2 cellular contexts compared by ENCODE assay signal in genomic region chr5:66958126-66958983, GRCh38.
TF ChIP-seq lines count a peak whose summit lies in the region.

No MANE protein-coding gene starts in this region.

TF ChIP-seq in liver, 16 proteins besides CTCF, POLR2A, EP300 and RAD21 (continued from another document):
- TF ChIP-seq ZBTB33 (IDR thresholded peaks at IDR 0.05) (no peak), FOXA2 (IDR thresholded peaks at IDR 0.05) (no peak), HNF4A (conservative IDR thresholded peaks at IDR 0.05) (no peak), REST (IDR thresholded peaks at IDR 0.05) (no peak), HNF4G (IDR thresholded peaks at IDR 0.05) (no peak), YY1 (IDR thresholded peaks at IDR 0.05) (no peak), MAX (IDR thresholded peaks at IDR 0.05) (no peak), TAF1 (conservative IDR thresholded peaks at IDR 0.05) (no peak), JUND (IDR thresholded peaks at IDR 0.05) (no peak), SP1 (IDR thresholded peaks at IDR 0.05) (no peak), FOXA1 (IDR thresholded peaks at IDR 0.05) (no peak), NR2F2 (IDR thresholded peaks at IDR 0.05) (no peak), ATF3 (IDR thresholded peaks at IDR 0.05) (no peak), GABPA (IDR thresholded peaks at IDR 0.05 in 1 of 2, conservative IDR thresholded peaks at IDR 0.05 in 1 of 2) (no peak)

TF ChIP-seq in HepG2, 621 proteins besides CTCF, POLR2A, EP300 and RAD21:
- no peak for TF ChIP-seq ZNF687 (CRISPR knock-in tag; IDR thresholded peaks at IDR 0.05)
- no peak for TF ChIP-seq TOPORS (CRISPR knock-in tag; IDR thresholded peaks at IDR 0.05)
- TF ChIP-seq MAF1 (CRISPR knock-in tag; IDR thresholded peaks at IDR 0.05; ENCODE audit: borderline replicate concordance), result no peak
- TF ChIP-seq ASH2L (IDR thresholded peaks at IDR 0.05; ENCODE audit: insufficient read length, low read depth, low read length), result no peak
- TF ChIP-seq ZNF780A (CRISPR knock-in tag; IDR thresholded peaks at IDR 0.05), result no peak
- TF ChIP-seq MLXIP (CRISPR knock-in tag; IDR thresholded peaks at IDR 0.05; ENCODE audit: borderline replicate concordance), result no peak
- TF ChIP-seq HDAC6 (IDR thresholded peaks at IDR 0.05; ENCODE audit: low read depth, low read length), result no peak
- no peak for TF ChIP-seq ZNF343 (CRISPR knock-in tag; IDR thresholded peaks at IDR 0.05)
- TF ChIP-seq SIX4 (CRISPR knock-in tag; IDR thresholded peaks at IDR 0.05), result no peak
- TF ChIP-seq MTA1 (CRISPR knock-in tag; IDR thresholded peaks at IDR 0.05; ENCODE audit: borderline replicate concordance), result no peak
- no peak for TF ChIP-seq SP1 (IDR thresholded peaks at IDR 0.05)
- no peak for TF ChIP-seq SP1 (CRISPR knock-in tag; IDR thresholded peaks at IDR 0.05)
